18 cellular contexts compared by ENCODE assay signal in the genomic region with DNA sequence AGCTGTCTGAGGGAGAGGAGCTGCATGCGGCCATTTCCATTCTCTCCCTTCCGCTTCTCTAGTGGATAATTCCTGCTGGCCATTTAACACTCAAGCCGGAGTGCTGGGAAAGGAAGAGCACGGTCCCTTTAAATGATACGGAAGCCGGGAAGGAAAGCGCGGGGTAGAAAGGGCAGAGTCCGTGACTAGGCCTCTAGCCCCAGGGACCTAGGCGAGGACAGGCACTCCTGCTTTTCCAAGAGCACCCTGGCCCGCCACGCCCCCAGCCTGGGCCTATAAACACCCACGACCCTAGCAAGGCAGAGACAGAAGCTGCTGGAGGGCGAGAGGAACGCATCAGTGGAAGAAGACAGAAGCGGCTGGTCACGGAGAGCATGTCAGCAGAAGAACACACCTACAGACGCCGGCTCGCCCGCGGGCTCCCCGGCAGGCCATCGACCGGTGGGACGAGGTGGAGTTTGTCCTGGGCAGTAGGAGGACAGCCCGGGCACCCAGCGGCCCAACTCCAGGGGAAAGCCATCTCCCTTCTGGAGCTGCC.
DNase-seq lines count a peak whose midpoint lies in the region; ATAC-seq and TF ChIP-seq lines count a peak whose summit lies in the region.
"Had no signal": no experiment of that assay in that cellular context is flagged by ENCODE, and none has a peak within 500 bp of the region (broad histone marks: within the 10 kb centered on the region; RNA-seq: fewer than 3 reads in every experiment).

No MANE protein-coding gene starts in this region.

- H3K36me3 Mint-ChIP-seq in T-helper 17 cell (ENCODE audit: low read depth) = no peaks in the 10 kb centered on the region
- H3K36me3 Mint-ChIP-seq in T-helper 2 cell treated with Interferon-gamma antibody and Interleukin-4, amounts not matched to agents 5 μg/mL and 100 μg/mL, for 36 hours (ENCODE audit: low read depth) = no peaks in the 10 kb centered on the region
- H3K36me3 Mint-ChIP-seq: activated naive CD8-positive, alpha-beta T cell; CD8-positive, alpha-beta T cell; stimulated activated naive B cell treated with anti-CD40 and anti-IgM and Interleukin-4, amounts not matched to agents 10 μg/mL and 1 μg/mL and 100 μg/mL, for 72 hours had no signal

- H3K27me3 Mint-ChIP-seq in T-helper 17 cell = no peaks in the 10 kb centered on the region
- H3K27me3 Mint-ChIP-seq in T-helper 2 cell treated with Interferon-gamma antibody and Interleukin-4, amounts not matched to agents 5 μg/mL and 100 μg/mL, for 36 hours (ENCODE audit: low read depth) = no peaks in the 10 kb centered on the region
- H3K27me3 Mint-ChIP-seq: stimulated activated naive B cell treated with anti-CD40 and anti-IgM and Interleukin-4, amounts not matched to agents 10 μg/mL and 1 μg/mL and 100 μg/mL, for 72 hours had no signal

- TF ChIP-seq CTCF in HCT116 (IDR thresholded peaks at IDR 0.05 in 2 of 3, conservative IDR thresholded peaks at IDR 0.05 in 1 of 3; ENCODE audit: borderline replicate concordance in 1 of 3, insufficient read depth in 1 of 3, low read depth in 2 of 3, low read length in 2 of 3) (no peak), mucosa of descending colon (IDR thresholded peaks at IDR 0.05) (no peak)

- peaks cover 49% of the 10 kb centered on the region for H3K79me2 ChIP-seq in HCT116 (ENCODE audit: insufficient read depth, low read length)

- intact Hi-C loops in HCT116 (cut with micrococcal nuclease) = loop anchor here (5.0 kb wide), 1 partner anchor 67 kb away; no protein-coding TSS in a partner anchor
- intact Hi-C loops in mucosa of descending colon (cut with DNase I, micrococcal nuclease) = no loop called here

- DNase-seq in COLO829 (ENCODE audit: low spot score) = peak; percentile 49
- DNase-seq in HCT116 (ENCODE audit: low read depth, low spot score) = peak; percentile 80
- DNase-seq in RPMI7951 (ENCODE audit: low read depth) = peak; percentile 94
- DNase-seq in mucosa of descending colon = peak; percentile 34 to 76 (median 50)
- no peak for DNase-seq in T-helper 17 cell
- DNase-seq in T-helper 2 cell treated with Interferon-gamma antibody and Interleukin-4, amounts not matched to agents 5 μg/mL and 100 μg/mL, for 36 hours (ENCODE audit: low spot score) = no peak
- DNase-seq: CD8-positive, alpha-beta T cell; cerebellar nuclear complex; effector memory CD8-positive, alpha-beta T cell; EL; MV-4-11; nucleus accumbens; sigmoid colon; stimulated activated naive B cell treated with anti-CD40 and anti-IgM and Interleukin-4, amounts not matched to agents 10 μg/mL and 1 μg/mL and 100 μg/mL, for 72 hours; thyroid gland had no signal

- H3K36me3 ChIP-seq in HCT116 (ENCODE audit: control insufficient read depth in 1 of 2, insufficient read depth in 2 of 2, low read length in 2 of 2) = peaks cover 0 to 6% of the 10 kb centered on the region in 2 experiments; a peak in 1 of 4 replicates
- H3K36me3 ChIP-seq in mucosa of descending colon (ENCODE audit: low read depth) = no peaks in the 10 kb centered on the region
- H3K36me3 ChIP-seq: sigmoid colon, thyroid gland had no signal

- no peaks in the 10 kb centered on the region for H3K9me2 ChIP-seq in HCT116 (ENCODE audit: insufficient read depth)

- TF ChIP-seq RAD21 in HCT116 (IDR thresholded peaks at IDR 0.05; ENCODE audit: low read depth) = no peak

- CTCF ChIA-PET in HCT116 (lab: Charles Lee) = no interaction called here

- H3K4me1 Mint-ChIP-seq in T-helper 17 cell = no peaks in the 10 kb centered on the region
- no peaks in the 10 kb centered on the region for H3K4me1 Mint-ChIP-seq in T-helper 2 cell treated with Interferon-gamma antibody and Interleukin-4, amounts not matched to agents 5 μg/mL and 100 μg/mL, for 36 hours (ENCODE audit: low read depth)
- H3K4me1 Mint-ChIP-seq: stimulated activated naive B cell treated with anti-CD40 and anti-IgM and Interleukin-4, amounts not matched to agents 10 μg/mL and 1 μg/mL and 100 μg/mL, for 72 hours had no signal

- no peaks in the 10 kb centered on the region for H4K20me1 ChIP-seq in HCT116 (ENCODE audit: insufficient read depth)

- no peak overlapping the region for H3K4me3 Mint-ChIP-seq in T-helper 17 cell
- no peak overlapping the region for H3K4me3 Mint-ChIP-seq in T-helper 2 cell treated with Interferon-gamma antibody and Interleukin-4, amounts not matched to agents 5 μg/mL and 100 μg/mL, for 36 hours
- H3K4me3 Mint-ChIP-seq: activated naive CD8-positive, alpha-beta T cell; CD8-positive, alpha-beta T cell; effector memory CD8-positive, alpha-beta T cell; stimulated activated naive B cell treated with anti-CD40 and anti-IgM and Interleukin-4, amounts not matched to agents 10 μg/mL and 1 μg/mL and 100 μg/mL, for 72 hours had no signal

- no peaks in the 10 kb centered on the region for H3K9me3 Mint-ChIP-seq in T-helper 2 cell treated with Interferon-gamma antibody and Interleukin-4, amounts not matched to agents 5 μg/mL and 100 μg/mL, for 36 hours
- H3K9me3 Mint-ChIP-seq: CD8-positive, alpha-beta T cell; effector memory CD8-positive, alpha-beta T cell; stimulated activated naive B cell treated with anti-CD40 and anti-IgM and Interleukin-4, amounts not matched to agents 10 μg/mL and 1 μg/mL and 100 μg/mL, for 72 hours had no signal

- H3K4me3 ChIP-seq in HCT116 (replicated peaks in 1 of 2; ENCODE audit: low read depth in 1 of 2, low read length in 2 of 2) (peak overlapping the region; percentile 50 to 79), mucosa of descending colon (no peak overlapping the region)
- H3K4me3 ChIP-seq: thyroid gland had no signal

- POLR2A ChIA-PET in HCT116 (lab: Charles Lee) = interaction anchor here (0.9 to 1.5 kb wide), 3 partner anchors 10 to 48 kb away, joined by 3 to 4 read pairs (median 4); no protein-coding TSS in a partner anchor

- peak; percentile 82 for TF ChIP-seq POLR2A in HCT116 (IDR thresholded peaks at IDR 0.05; ENCODE audit: borderline replicate concordance, extremely low read depth, insufficient read depth, insufficient read length)

- H3K27ac ChIP-seq in HCT116 (ENCODE audit: low read depth, low read length) = peak overlapping the region; percentile 62
- H3K27ac ChIP-seq: sigmoid colon, thyroid gland had no signal

- H3K27ac Mint-ChIP-seq in T-helper 17 cell = no peak overlapping the region
- no peak overlapping the region for H3K27ac Mint-ChIP-seq in T-helper 2 cell treated with Interferon-gamma antibody and Interleukin-4, amounts not matched to agents 5 μg/mL and 100 μg/mL, for 36 hours
- H3K27ac Mint-ChIP-seq: activated naive CD8-positive, alpha-beta T cell; CD8-positive, alpha-beta T cell; effector memory CD8-positive, alpha-beta T cell; stimulated activated naive B cell treated with anti-CD40 and anti-IgM and Interleukin-4, amounts not matched to agents 10 μg/mL and 1 μg/mL and 100 μg/mL, for 72 hours had no signal

- H3K9ac ChIP-seq in HCT116 (ENCODE audit: low read length) = peak overlapping the region; percentile 77

- ATAC-seq in HCT116 (peak; percentile 83), mucosa of descending colon (peak; percentile 94), HG03139 (IDR thresholded peaks at IDR 0.05; ENCODE audit: unreplicated experiment) (no peak), T-helper 17 cell (no peak), HG03469 (IDR thresholded peaks at IDR 0.05; ENCODE audit: unreplicated experiment) (no peak)
- ATAC-seq: CD8-positive, alpha-beta T cell; effector memory CD8-positive, alpha-beta T cell; stimulated activated naive B cell treated with anti-CD40 and anti-IgM and Interleukin-4, amounts not matched to agents 10 μg/mL and 1 μg/mL and 100 μg/mL, for 72 hours had no signal

- H2AFZ ChIP-seq in HCT116 (ENCODE audit: low read depth, low read length, poor library complexity, severe bottlenecking) = peak overlapping the region; percentile 85

- RAD21 ChIA-PET in HCT116 (lab: Charles Lee; ENCODE audit: low non-redundant PET in 1 of 2, low total read pairs in 2 of 2, uncharacterized antibody in 2 of 2, unreplicated experiment in 2 of 2) = no interaction called here

- H3K9me3 ChIP-seq in HCT116 (ENCODE audit: control insufficient read depth in 1 of 2, insufficient read depth in 1 of 2, low read depth in 1 of 2, low read length in 2 of 2) (no peaks in the 10 kb centered on the region), mucosa of descending colon (no peaks in the 10 kb centered on the region), T-helper 17 cell (ENCODE audit: control insufficient read depth, low read length, poor library complexity, severe bottlenecking) (no peaks in the 10 kb centered on the region)
- H3K9me3 ChIP-seq: sigmoid colon, thyroid gland had no signal

- H3K27me3 ChIP-seq in HCT116 (ENCODE audit: insufficient read depth, low read length) = no peaks in the 10 kb centered on the region
- H3K27me3 ChIP-seq: sigmoid colon, thyroid gland had no signal

- H3K4me1 ChIP-seq in HCT116 (ENCODE audit: control insufficient read depth in 1 of 2, insufficient read depth in 2 of 2, low read length in 2 of 2) = peaks cover 11 to 46% of the 10 kb centered on the region in 2 experiments; a peak in 3 of 4 replicates
- no peaks in the 10 kb centered on the region for H3K4me1 ChIP-seq in mucosa of descending colon (ENCODE audit: low read depth)
- H3K4me1 ChIP-seq: sigmoid colon, thyroid gland had no signal

- no TSS peak for BruUV-seq in HCT116 (replicated peaks; lab: Mats Ljungman, UMichigan)

- H3K4me2 ChIP-seq in HCT116 (ENCODE audit: low read length) = peak overlapping the region; percentile 91

TF ChIP-seq in HCT116, 20 proteins besides CTCF, POLR2A, EP300 and RAD21 (continues in another document):
- TF ChIP-seq YY1 (IDR thresholded peaks at IDR 0.05; ENCODE audit: extremely low read depth, insufficient replicate concordance, low read depth, low read length) = peak; percentile 86
- peak; percentile 82 for TF ChIP-seq SP1 (IDR thresholded peaks at IDR 0.05; ENCODE audit: low read depth)
- no peak for TF ChIP-seq FOSL1 (IDR thresholded peaks at IDR 0.05; ENCODE audit: low read depth)
- TF ChIP-seq EGR1 (IDR thresholded peaks at IDR 0.05; ENCODE audit: low read depth) = no peak
- TF ChIP-seq, protein P1, sequence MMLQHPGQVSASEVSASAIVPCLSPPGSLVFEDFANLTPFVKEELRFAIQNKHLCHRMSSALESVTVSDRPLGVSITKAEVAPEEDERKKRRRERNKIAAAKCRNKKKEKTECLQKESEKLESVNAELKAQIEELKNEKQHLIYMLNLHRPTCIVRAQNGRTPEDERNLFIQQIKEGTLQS (IDR thresholded peaks at IDR 0.05) = no peak
- no peak for TF ChIP-seq CEBPB (IDR thresholded peaks at IDR 0.05; ENCODE audit: low read depth)
- 0 out of 2 replicates have a peak, but pooled peaks have one; percentile 54 for TF ChIP-seq CBX3 (IDR thresholded peaks at IDR 0.05; ENCODE audit: low read depth)
- TF ChIP-seq, protein P2, sequence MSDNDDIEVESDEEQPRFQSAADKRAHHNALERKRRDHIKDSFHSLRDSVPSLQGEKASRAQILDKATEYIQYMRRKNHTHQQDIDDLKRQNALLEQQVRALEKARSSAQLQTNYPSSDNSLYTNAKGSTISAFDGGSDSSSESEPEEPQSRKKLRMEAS (IDR thresholded peaks at IDR 0.05) = peak; percentile 91
- no peak for TF ChIP-seq EZH2phosphoT487 (IDR thresholded peaks at IDR 0.05; ENCODE audit: borderline replicate concordance)
- no peak for TF ChIP-seq EZH2 (IDR thresholded peaks at IDR 0.05)
- TF ChIP-seq SIN3A (IDR thresholded peaks at IDR 0.05; ENCODE audit: low read depth) = peak; percentile 94
- peak; percentile 97 for TF ChIP-seq POLR2AphosphoS5 (IDR thresholded peaks at IDR 0.05; ENCODE audit: low read depth, low read length)

Comparison
In these comparisons a context has a peak if more than half of its experiments do, and no peak if none do; other contexts are left out.
1. DNase-seq: peak in COLO829 (single experiment), HCT116 (single experiment), RPMI7951 (single experiment) and mucosa of descending colon (3 of 3); none in T-helper 17 cell (0 of 3) and T-helper 2 cell treated with Interferon-gamma antibody and Interleukin-4, amounts not matched to agents 5 μg/mL and 100 μg/mL, for 36 hours (single experiment).
2. ATAC-seq: peak in HCT116 (single experiment) and mucosa of descending colon (single experiment); none in HG03139 (single experiment), T-helper 17 cell (single experiment) and HG03469 (single experiment).